In the genomic region with DNA sequence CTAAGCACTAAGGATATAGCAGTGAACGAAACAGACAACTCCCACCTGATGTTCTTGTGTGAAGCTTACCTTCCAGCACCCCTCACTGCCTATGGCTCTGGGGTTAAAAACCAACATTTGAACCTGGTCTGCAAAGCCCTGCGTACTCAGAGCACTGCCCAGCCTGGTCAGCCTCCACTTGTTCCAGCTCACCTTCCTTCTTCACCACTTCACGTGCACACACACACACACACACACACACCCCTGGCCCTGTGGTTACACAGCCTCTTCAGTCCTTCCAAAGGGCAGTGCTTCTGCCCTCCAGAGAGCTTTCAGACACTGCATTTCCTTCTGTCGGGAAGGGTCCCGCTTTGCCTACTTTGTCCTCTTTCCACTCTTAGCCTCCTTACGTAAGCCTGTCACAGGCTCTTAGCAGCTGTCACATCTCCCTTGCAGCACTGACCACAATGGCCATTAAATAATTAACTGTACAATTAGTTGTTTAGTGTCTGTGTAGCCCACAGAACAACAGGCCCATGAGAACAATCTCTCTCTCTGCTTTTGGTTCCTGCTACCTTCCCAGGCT, we compare ENCODE assay signal across 17 cellular contexts. TPM values are rescaled to one million over a fixed set of nuclear protein-coding genes. Genes with fewer than 3 reads are reported as not detected.
DNase-seq lines count a peak whose midpoint lies in the region; ATAC-seq lines count a peak whose summit lies in the region.
"Had no signal": no experiment of that assay in that cellular context is flagged by ENCODE, and none has a peak within 500 bp of the region (broad histone marks: within the 10 kb centered on the region; RNA-seq: fewer than 3 reads in every experiment).

No MANE protein-coding gene starts in this region.

- peak overlapping the region; percentile 3 for H3K18ac ChIP-seq in neuronal stem cell (ENCODE audit: low read length)

- no peak overlapping the region for H2BK120ac ChIP-seq in neuronal stem cell (ENCODE audit: low read depth, low read length)

- H4K91ac ChIP-seq in neuronal stem cell (ENCODE audit: low read depth, low read length, poor library complexity), result no peak overlapping the region

- no peak overlapping the region for H4K8ac ChIP-seq in neuronal stem cell (ENCODE audit: low read depth, low read length)

- H3K27me3 ChIP-seq in neuronal stem cell (ENCODE audit: control insufficient read depth in 3 of 3, insufficient read depth in 3 of 3, low read depth in 1 of 3, low read length in 3 of 3), result peaks cover 0 to 9% (median 0%) of the 10 kb centered on the region in 3 experiments

- H3K79me1 ChIP-seq in neuronal stem cell (ENCODE audit: low read depth, low read length), result no peaks in the 10 kb centered on the region

- no peak overlapping the region for H3K14ac ChIP-seq in neuronal stem cell (ENCODE audit: low read length)

- H3K23ac ChIP-seq in neuronal stem cell (ENCODE audit: low read depth, low read length, poor library complexity), result no peak overlapping the region

- H2AK5ac ChIP-seq in neuronal stem cell (ENCODE audit: low read depth, low read length), result no peak overlapping the region

- ATAC-seq in GM18520 (IDR thresholded peaks at IDR 0.05; ENCODE audit: unreplicated experiment), result no peak
- ATAC-seq: CD8-positive, alpha-beta T cell; PC-3 had no signal

- H3K9ac ChIP-seq in neuronal stem cell (ENCODE audit: low read depth, low read length, poor library complexity), result no peak overlapping the region

- H3K4ac ChIP-seq in neuronal stem cell (ENCODE audit: low read length), result no peak overlapping the region

- no peak overlapping the region for H2BK15ac ChIP-seq in neuronal stem cell (ENCODE audit: low read length)

- no peak overlapping the region for H2BK5ac ChIP-seq in neuronal stem cell (ENCODE audit: low read length)

- no peaks in the 10 kb centered on the region for H3K4me1 ChIP-seq in neuronal stem cell (ENCODE audit: control insufficient read depth in 2 of 2, insufficient read depth in 1 of 2, low read depth in 1 of 2, low read length in 2 of 2)
- H3K4me1 ChIP-seq: HAP-1 had no signal

- H2AFZ ChIP-seq in neuronal stem cell (ENCODE audit: low read length), result no peak overlapping the region

- DNase-seq in NCI-H2227 (lab: John Stamatoyannopoulos, UW; ENCODE audit: unreplicated experiment) (peak; percentile 18), NCI-H2227 treated with DMSO at 0.1 percent for 48 hours (lab: John Stamatoyannopoulos, UW) (no peak), islet precursor cell (peak; percentile 58), neuronal stem cell (ENCODE audit: low spot score) (no peak), ureter (ENCODE audit: low spot score) (peak; percentile 10), activated gamma-delta T cell (lab: John Stamatoyannopoulos, UW) (no peak), RPMI8226 (no peak)
- DNase-seq: MV-4-11, NCI-H1436, NCI-H345, NCI-H69, PC-3, SHP77 had no signal

- WGBS in neuronal stem cell (ENCODE audit: extremely low coverage in 2 of 2, insufficient read length in 2 of 2, insufficient replicate concordance in 1 of 2), 2 donors, result no CpG with 5 or more reads among the region's 6 CpGs

- no peak overlapping the region for H3K4me3 ChIP-seq in neuronal stem cell (ENCODE audit: low read length in 2 of 2)
- H3K4me3 ChIP-seq: HAP-1 had no signal

- no peak overlapping the region for H2BK12ac ChIP-seq in neuronal stem cell (ENCODE audit: low read length)

- H3K4me2 ChIP-seq in neuronal stem cell (ENCODE audit: insufficient read depth, low read length, poor library complexity, severe bottlenecking), result no peak overlapping the region

- H3K9me3 ChIP-seq in neuronal stem cell (replicated peaks in 1 of 2; ENCODE audit: control insufficient read depth in 2 of 2, insufficient read depth in 1 of 2, low read depth in 1 of 2, low read length in 2 of 2), result no peaks in the 10 kb centered on the region
- H3K9me3 ChIP-seq: HAP-1 had no signal

- H3K27ac ChIP-seq in neuronal stem cell (replicated peaks; ENCODE audit: low read length), result no peak overlapping the region
- H3K27ac ChIP-seq: 22Rv1 had no signal

- no peaks in the 10 kb centered on the region for H3K36me3 ChIP-seq in neuronal stem cell (replicated peaks in 1 of 2; ENCODE audit: control insufficient read depth in 2 of 2, insufficient read depth in 2 of 2, low read length in 2 of 2)
- H3K36me3 ChIP-seq: HAP-1 had no signal

RNA-seq across cellular contexts. Expression of gene TMEM220, which starts 9.6 kb away (rescaled TPM):
- polyA plus RNA-seq in neuronal stem cell (2013, experiment 1 of 2), result 0.53 TPM
- polyA plus RNA-seq in neuronal stem cell (2013, experiment 2 of 2), result 0.69 TPM
- total RNA-seq in ureter, result 17.6 TPM

RNA-seq across cellular contexts. Expression of gene ADPRM, which starts 42.0 kb away (rescaled TPM):
- 8.3 TPM for polyA plus RNA-seq in neuronal stem cell (2013, experiment 1 of 2)
- polyA plus RNA-seq in neuronal stem cell (2013, experiment 2 of 2), result 8.5 TPM
- 12.8 TPM for total RNA-seq in ureter

RNA-seq across cellular contexts. Expression of gene SCO1, which starts 42.1 kb away (rescaled TPM):
- polyA plus RNA-seq in neuronal stem cell (2013, experiment 1 of 2), result 15.6 TPM
- polyA plus RNA-seq in neuronal stem cell (2013, experiment 2 of 2), result 14.9 TPM
- 35.9 TPM for total RNA-seq in ureter

Comparison
In these comparisons a context has a peak if more than half of its experiments do, and no peak if none do; other contexts are left out.
1. DNase-seq: peak in NCI-H2227 (single experiment), islet precursor cell (single experiment) and ureter (single experiment); none in NCI-H2227 treated with DMSO at 0.1 percent for 48 hours (single experiment), neuronal stem cell (single experiment), activated gamma-delta T cell (single experiment) and RPMI8226 (single experiment).